25 cellular contexts compared by ENCODE assay signal in the genomic region with DNA sequence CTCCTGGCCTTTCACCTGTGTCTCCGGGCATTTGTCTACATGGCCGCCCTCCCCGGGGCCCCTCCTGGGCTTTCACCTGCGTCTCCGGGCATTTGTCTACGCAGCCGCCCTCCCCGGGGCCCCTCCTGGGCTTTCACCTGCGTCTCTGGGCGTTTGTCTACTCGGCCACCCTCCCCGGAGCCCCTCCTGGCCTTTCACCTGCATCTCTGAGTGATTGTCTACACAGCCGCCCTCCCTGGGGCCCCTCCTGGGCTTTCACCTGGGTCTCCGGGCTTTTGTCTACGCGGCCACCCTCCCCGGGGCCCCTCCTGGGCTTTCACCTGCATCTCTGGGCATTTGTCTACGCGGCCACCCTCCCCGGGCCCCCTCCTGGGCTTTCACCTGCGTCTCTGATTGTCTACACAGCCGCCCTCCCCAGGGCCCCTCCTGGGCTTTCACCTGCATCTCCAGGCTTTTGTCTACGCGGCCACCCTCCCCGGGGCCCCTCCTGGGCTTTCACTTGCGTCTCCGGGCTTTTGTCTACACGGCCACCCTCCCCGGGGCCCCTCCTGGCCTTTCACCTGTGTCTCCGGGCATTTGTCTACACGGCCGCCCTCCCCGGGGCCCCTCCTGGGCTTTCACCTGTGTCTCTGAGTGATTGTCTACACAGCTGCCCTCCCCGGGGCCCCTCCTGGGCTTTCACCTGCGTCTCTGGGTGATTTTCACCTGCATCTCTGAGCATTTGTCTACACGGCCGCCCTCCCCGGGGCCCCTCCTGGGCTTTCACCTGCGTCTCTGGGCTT.
DNase-seq lines count a peak whose midpoint lies in the region; ATAC-seq, FAIRE-seq and TF ChIP-seq lines count a peak whose summit lies in the region.
"Had no signal": no experiment of that assay in that cellular context is flagged by ENCODE, and none has a peak within 500 bp of the region (broad histone marks: within the 10 kb centered on the region; RNA-seq: fewer than 3 reads in every experiment).

No MANE protein-coding gene starts in this region.

- no peak for FAIRE-seq in kidney (lab: Jason Lieb, UNC)

- H3K4me1 ChIP-seq in kidney (ENCODE audit: control insufficient read depth in 1 of 2, insufficient read depth in 1 of 2, low read depth in 1 of 2, low read length in 2 of 2): no peaks in the 10 kb centered on the region
- H3K4me1 ChIP-seq: body of pancreas, SJCRH30 had no signal

- ATAC-seq in left ventricle myocardium superior: no peak
- ATAC-seq in left cardiac atrium: no peak
- no peak for ATAC-seq in GM19328 (IDR thresholded peaks at IDR 0.05; ENCODE audit: unreplicated experiment)
- no peak for ATAC-seq in HG03460 (IDR thresholded peaks at IDR 0.05; ENCODE audit: unreplicated experiment)
- ATAC-seq: activated CD8-positive, alpha-beta T cell treated with anti-CD3 and anti-CD28 coated beads, Interleukin-2, amount 10 ng/mL, durations not matched to agents 7 days and 5 days; body of pancreas; naive thymus-derived CD4-positive, alpha-beta T cell; Panc1 had no signal

- H3K36me3 ChIP-seq in kidney (ENCODE audit: control insufficient read depth in 1 of 2, insufficient read depth in 2 of 2, low read length in 2 of 2): no peaks in the 10 kb centered on the region
- H3K36me3 ChIP-seq: SJCRH30, thoracic aorta had no signal

- TF ChIP-seq CTCF in kidney (IDR thresholded peaks at IDR 0.05; ENCODE audit: borderline replicate concordance, extremely low read depth, insufficient read depth): no peak

- peak; percentile 13 for DNase-seq in left ventricle myocardium superior
- no peak for DNase-seq in left cardiac atrium
- peak; percentile 62 for DNase-seq in NCI-H1436 treated with DMSO at 0.1 percent for 48 hours (lab: John Stamatoyannopoulos, UW)
- peak; percentile 37 for DNase-seq in kidney
- no peak for DNase-seq in H4 (ENCODE audit: low spot score)
- DNase-seq: activated CD4-positive, alpha-beta T cell treated with anti-CD3 and anti-CD28 coated beads for 1 hour; activated CD8-positive, alpha-beta T cell treated with anti-CD3 and anti-CD28 coated beads, Interleukin-2, amount 10 ng/mL, durations not matched to agents 7 days and 5 days; activated gamma-delta T cell; activated T-cell treated with anti-CD3 and anti-CD28 coated beads for 4 hours; effector CD4-positive, alpha-beta T cell; KG1; MM.1S; naive thymus-derived CD4-positive, alpha-beta T cell; NCI-H1694; NCI-H510A; retina; SJCRH30; stimulated activated CD4-positive, alpha-beta T cell treated with anti-CD3 and anti-CD28 coated beads, Interleukin-4, amount 100 ng/mL, for 1 hour; stimulated activated naive CD4-positive, alpha-beta T cell treated with Interleukin-2 at 50 U/mL for 16 hours had no signal

- H3K9me3 ChIP-seq in kidney (ENCODE audit: control insufficient read depth in 1 of 2, low read length in 2 of 2): no peaks in the 10 kb centered on the region
- H3K9me3 ChIP-seq: body of pancreas, SJCRH30, thoracic aorta had no signal

- no peak overlapping the region for H3K4me3 ChIP-seq in kidney (ENCODE audit: low read length in 2 of 2)
- H3K4me3 ChIP-seq: body of pancreas, SJCRH30, thoracic aorta had no signal

- intact Hi-C loops in left ventricle myocardium superior (cut with micrococcal nuclease): no loop called here
- intact Hi-C loops in left cardiac atrium (cut with DNase I): no loop called here
- intact Hi-C loops in kidney (cut with DNase I): no loop called here

- no peak overlapping the region for H3K9ac ChIP-seq in kidney (ENCODE audit: low read length in 2 of 2)

- no peak overlapping the region for H3K27ac ChIP-seq in kidney (ENCODE audit: low read depth in 2 of 2, low read length in 2 of 2)
- H3K27ac ChIP-seq: body of pancreas, epithelial cell of prostate, SJCRH30, thoracic aorta had no signal

Comparison
In these comparisons a context has a peak if more than half of its experiments do, and no peak if none do; other contexts are left out.
1. DNase-seq: peak in left ventricle myocardium superior (single experiment), NCI-H1436 treated with DMSO at 0.1 percent for 48 hours (single experiment) and kidney (single experiment); none in left cardiac atrium (single experiment) and H4 (single experiment).